ENCODE assay signal across 11 cellular contexts in genomic region chr6:53426544-53427270, GRCh38.
DNase-seq lines count a peak whose midpoint lies in the region; ATAC-seq and TF ChIP-seq lines count a peak whose summit lies in the region.
"Had no signal": no experiment of that assay in that cellular context is flagged by ENCODE, and none has a peak within 500 bp of the region (broad histone marks: within the 10 kb centered on the region; RNA-seq: fewer than 3 reads in every experiment).

No MANE protein-coding gene starts in this region.

- no peaks in the 10 kb centered on the region for H3K4me1 ChIP-seq in SJCRH30

- no peak for DNase-seq in central memory CD8-positive, alpha-beta T cell (ENCODE audit: low spot score in 2 of 2)
- no peak for DNase-seq in NCI-H345 treated with DMSO at 0.1 percent for 48 hours (lab: John Stamatoyannopoulos, UW; ENCODE audit: unreplicated experiment)
- DNase-seq in NCI-H1694 treated with DMSO at 0.1 percent for 48 hours (lab: John Stamatoyannopoulos, UW) = no peak
- DNase-seq in SJCRH30 = no peak
- DNase-seq in glutamatergic neuron = no peak
- DNase-seq: NCI-H446 had no signal

- H3K36me3 ChIP-seq in SJCRH30 = no peaks in the 10 kb centered on the region

- H3K9me3 ChIP-seq in SJCRH30 (replicated peaks) = no peaks in the 10 kb centered on the region

- no peak overlapping the region for H3K4me3 ChIP-seq in SJCRH30
- H3K4me3 ChIP-seq: skin epidermis had no signal

- H3K4me1 Mint-ChIP-seq in central memory CD8-positive, alpha-beta T cell = peaks cover 27% of the 10 kb centered on the region
- no peaks in the 10 kb centered on the region for H3K4me1 Mint-ChIP-seq in glutamatergic neuron (ENCODE audit: low read depth, unreplicated experiment)

- H3K27me3 Mint-ChIP-seq in central memory CD8-positive, alpha-beta T cell = no peaks in the 10 kb centered on the region
- no peaks in the 10 kb centered on the region for H3K27me3 Mint-ChIP-seq in glutamatergic neuron (ENCODE audit: unreplicated experiment)

- no peaks in the 10 kb centered on the region for H3K36me3 Mint-ChIP-seq in central memory CD8-positive, alpha-beta T cell (ENCODE audit: insufficient read depth)
- H3K36me3 Mint-ChIP-seq in glutamatergic neuron (ENCODE audit: unreplicated experiment) = no peaks in the 10 kb centered on the region

- H3K27me3 ChIP-seq in SJCRH30 = no peaks in the 10 kb centered on the region

- no peaks in the 10 kb centered on the region for H3K9me3 Mint-ChIP-seq in central memory CD8-positive, alpha-beta T cell
- H3K9me3 Mint-ChIP-seq in glutamatergic neuron (ENCODE audit: unreplicated experiment) = peaks cover 1% of the 10 kb centered on the region

- H3K4me3 Mint-ChIP-seq in central memory CD8-positive, alpha-beta T cell = no peak overlapping the region
- H3K4me3 Mint-ChIP-seq in glutamatergic neuron (ENCODE audit: unreplicated experiment) = no peak overlapping the region

- ATAC-seq in GM18868 (IDR thresholded peaks at IDR 0.05; ENCODE audit: unreplicated experiment) (peak; percentile 95), GM21390 (IDR thresholded peaks at IDR 0.05; ENCODE audit: unreplicated experiment) (peak; percentile 92), HG03095 (IDR thresholded peaks at IDR 0.05; ENCODE audit: unreplicated experiment) (peak; percentile 94)
- ATAC-seq in central memory CD8-positive, alpha-beta T cell (replicated peaks; ENCODE audit: extremely low read depth, poor library complexity, severe bottlenecking) = no peak

- peak overlapping the region; percentile 12 for H3K27ac Mint-ChIP-seq in central memory CD8-positive, alpha-beta T cell (ENCODE audit: low read depth)
- H3K27ac Mint-ChIP-seq in glutamatergic neuron (ENCODE audit: unreplicated experiment) = no peak overlapping the region

- TF ChIP-seq CTCF in glutamatergic neuron (IDR thresholded peaks at IDR 0.05; ENCODE audit: partially characterized antibody, unreplicated experiment) = no peak

- no peak overlapping the region for H3K27ac ChIP-seq in SJCRH30
- H3K27ac ChIP-seq: skin epidermis, VCaP had no signal
